ENCODE assay signal across 18 cellular contexts in the genomic region with DNA sequence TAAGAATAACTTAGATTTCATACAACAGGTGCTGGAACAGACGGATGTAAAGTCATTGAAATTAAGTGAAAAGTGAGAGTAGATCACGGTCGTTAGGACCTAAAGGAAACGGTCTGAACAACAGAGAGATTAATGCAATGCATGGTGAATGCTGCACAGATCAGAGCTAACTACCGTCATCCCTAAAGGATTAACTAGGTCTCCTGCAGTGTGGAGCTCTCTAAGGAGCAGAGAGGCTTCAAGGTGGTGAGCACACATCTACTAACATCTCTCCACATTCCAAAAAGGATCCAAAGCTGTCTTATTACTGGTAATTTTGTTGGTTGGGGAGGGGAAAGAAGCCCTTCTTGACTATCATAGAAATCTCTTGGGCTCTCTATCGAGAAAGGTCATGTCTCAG.
DNase-seq lines count a peak whose midpoint lies in the region; ATAC-seq and TF ChIP-seq lines count a peak whose summit lies in the region.
"Had no signal": no experiment of that assay in that cellular context is flagged by ENCODE, and none has a peak within 500 bp of the region (broad histone marks: within the 10 kb centered on the region; RNA-seq: fewer than 3 reads in every experiment).

No MANE protein-coding gene starts in this region.

- H3K4me1 ChIP-seq in heart right ventricle = peaks cover 7 to 53% (median 40%) of the 10 kb centered on the region in 9 donors
- H3K4me1 ChIP-seq in esophagus muscularis mucosa = peaks cover 28 to 60% (median 43%) of the 10 kb centered on the region in 4 donors
- H3K4me1 ChIP-seq in parathyroid adenoma = peaks cover 14% of the 10 kb centered on the region
- H3K4me1 ChIP-seq in upper lobe of left lung = peaks cover 4 to 25% (median 13%) of the 10 kb centered on the region in 4 donors
- H3K4me1 ChIP-seq: breast epithelium, HAP-1 had no signal

- 71 to 78% methylated on average over 6 of the region's 6 CpGs for WGBS in heart right ventricle, 2 donors
- WGBS in esophagus muscularis mucosa = 86% methylated on average over 6 of the region's 6 CpGs
- WGBS in upper lobe of left lung, 2 donors = 85% methylated on average over 6 of the region's 6 CpGs

- H3K9me3 ChIP-seq in heart right ventricle (no peaks in the 10 kb centered on the region), esophagus muscularis mucosa (no peaks in the 10 kb centered on the region), parathyroid adenoma (ENCODE audit: control insufficient read depth, low read length) (no peaks in the 10 kb centered on the region), upper lobe of left lung (no peaks in the 10 kb centered on the region)
- H3K9me3 ChIP-seq: breast epithelium, HAP-1 had no signal

- TF ChIP-seq EP300 in esophagus muscularis mucosa (IDR thresholded peaks at IDR 0.05) = no peak
- no peak for TF ChIP-seq EP300 in upper lobe of left lung (IDR thresholded peaks at IDR 0.05)

- TF ChIP-seq CTCF in heart right ventricle (IDR thresholded peaks at IDR 0.05) = no peak
- TF ChIP-seq CTCF in esophagus muscularis mucosa (IDR thresholded peaks at IDR 0.05) = no peak
- TF ChIP-seq CTCF in parathyroid adenoma (IDR thresholded peaks at IDR 0.05) = no peak
- no peak for TF ChIP-seq CTCF in upper lobe of left lung (IDR thresholded peaks at IDR 0.05)

- no peak overlapping the region for H3K9ac ChIP-seq in parathyroid adenoma

- intact Hi-C loops in heart right ventricle (cut with DNase I) = no loop called here
- intact Hi-C loops in Right ventricle myocardium superior (cut with DNase I) = no loop called here
- intact Hi-C loops in esophagus muscularis mucosa (cut with DNase I) = loop anchor here (5.0 kb wide), 1 partner anchor 58 kb away; no protein-coding TSS in a partner anchor

- H3K36me3 ChIP-seq in heart right ventricle (no peaks in the 10 kb centered on the region), esophagus muscularis mucosa (no peaks in the 10 kb centered on the region), parathyroid adenoma (ENCODE audit: control insufficient read depth, insufficient read depth, low read length) (no peaks in the 10 kb centered on the region), upper lobe of left lung (no peaks in the 10 kb centered on the region)
- H3K36me3 ChIP-seq: breast epithelium, HAP-1 had no signal

- peak overlapping the region in 8 of 10 donors; percentile 6 to 74 (median 34) for H3K27ac ChIP-seq in heart right ventricle
- peak overlapping the region; percentile 55 to 76 (median 75) for H3K27ac ChIP-seq in esophagus muscularis mucosa (replicated peaks in 1 of 4)
- H3K27ac ChIP-seq in parathyroid adenoma = peak overlapping the region; percentile 63
- H3K27ac ChIP-seq in upper lobe of left lung = peak overlapping the region in 3 of 4 donors; percentile 26 to 67 (median 61)

- H3K4me3 ChIP-seq in heart right ventricle = no peak overlapping the region
- no peak overlapping the region for H3K4me3 ChIP-seq in esophagus muscularis mucosa
- no peak overlapping the region for H3K4me3 ChIP-seq in parathyroid adenoma (ENCODE audit: low read depth, low read length)
- H3K4me3 ChIP-seq in upper lobe of left lung = no peak overlapping the region
- H3K4me3 ChIP-seq: breast epithelium, HAP-1 had no signal

- DNase-seq in heart right ventricle (no peak), Right ventricle myocardium superior (no peak), esophagus muscularis mucosa (ENCODE audit: extremely low spot score) (no peak), upper lobe of left lung (no peak), OCI-M2 (lab: John Stamatoyannopoulos, UW; ENCODE audit: unreplicated experiment) (no peak), SW 1271 (lab: John Stamatoyannopoulos, UW) (no peak)
- DNase-seq: activated B cell treated with CpG ODN at 0.5 μM for 24 hours; activated CD8-positive, alpha-beta memory T cell treated with anti-CD3 and anti-CD28 coated beads for 24 hours; activated naive CD8-positive, alpha-beta T cell treated with anti-CD3 and anti-CD28 coated beads for 36 hours; kidney; NCI-H2227 treated with DMSO at 0.1 percent for 48 hours; SIG-M5; T-helper 17 cell; trophoblast cell had no signal

- H3K27me3 ChIP-seq in heart right ventricle (no peaks in the 10 kb centered on the region), esophagus muscularis mucosa (no peaks in the 10 kb centered on the region), parathyroid adenoma (ENCODE audit: control insufficient read depth, insufficient read depth, low read length) (no peaks in the 10 kb centered on the region), upper lobe of left lung (no peaks in the 10 kb centered on the region)
- H3K27me3 ChIP-seq: breast epithelium had no signal

- no peak overlapping the region for H2AFZ ChIP-seq in parathyroid adenoma

- peaks cover 13% of the 10 kb centered on the region for H3K79me2 ChIP-seq in parathyroid adenoma

- TF ChIP-seq POLR2A in esophagus muscularis mucosa (IDR thresholded peaks at IDR 0.05; ENCODE audit: low read depth) (no peak), upper lobe of left lung (IDR thresholded peaks at IDR 0.05) (no peak)

- H3K4me2 ChIP-seq in parathyroid adenoma (ENCODE audit: low read length) = peak overlapping the region; percentile 24

- ATAC-seq in heart right ventricle (no peak), Right ventricle myocardium superior (ENCODE audit: poor library complexity) (no peak), upper lobe of left lung (ENCODE audit: low FRiP score in 2 of 2) (no peak), HG03457 (IDR thresholded peaks at IDR 0.05; ENCODE audit: unreplicated experiment) (no peak)
- ATAC-seq: T-helper 17 cell had no signal
